ENCODE assay signal across 1 cellular context in the genomic region with DNA sequence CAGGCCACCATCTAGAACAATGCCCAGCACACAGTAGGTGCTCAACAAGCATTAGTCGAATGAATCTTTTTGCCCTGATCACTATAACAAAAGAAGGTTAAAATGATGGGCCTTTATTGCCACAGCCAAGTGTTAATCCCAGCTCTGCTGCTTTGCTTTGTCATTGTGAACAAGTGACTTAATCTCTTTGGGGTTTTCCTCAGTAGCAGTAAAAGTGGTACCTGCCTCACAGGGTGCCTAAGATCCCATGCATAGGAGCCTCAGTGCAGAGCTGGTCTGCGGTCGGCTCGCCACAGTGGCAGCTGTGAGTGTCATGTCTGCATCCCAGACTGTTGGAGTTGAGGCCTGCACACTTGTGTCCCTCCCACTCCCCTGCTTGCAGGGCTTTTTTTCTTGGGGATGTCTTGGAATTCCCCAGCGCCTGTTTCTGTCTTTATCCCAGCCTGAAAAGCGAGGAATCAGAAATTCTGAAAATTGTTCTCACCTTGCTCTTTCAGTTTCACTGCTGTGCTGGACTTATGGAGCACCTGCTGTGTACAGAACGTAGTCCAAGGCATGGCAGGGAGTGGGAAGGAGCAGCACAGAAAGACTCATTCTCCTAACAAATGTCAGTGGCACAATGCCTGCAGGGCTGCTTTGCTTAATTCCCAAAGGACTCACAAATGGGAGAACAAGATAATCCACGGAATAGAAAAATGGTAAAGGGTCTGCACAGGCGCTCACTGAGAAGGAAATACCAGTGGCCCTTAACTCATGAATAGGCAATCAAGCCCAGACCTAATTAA.
TF ChIP-seq lines count a peak whose summit lies in the region.

No MANE protein-coding gene starts in this region.

TF ChIP-seq in IMR-90, 13 proteins besides CTCF, POLR2A, EP300 and RAD21 (continued from another document):
- TF ChIP-seq NFE2L2 (IDR thresholded peaks at IDR 0.05; ENCODE audit: low read depth, low read length) (no peak), FOS (IDR thresholded peaks at IDR 0.05; ENCODE audit: low read depth, low read length) (no peak), RFX5 (IDR thresholded peaks at IDR 0.05; ENCODE audit: low read depth, low read length) (no peak), MXI1 (IDR thresholded peaks at IDR 0.05; ENCODE audit: borderline replicate concordance, low read depth, low read length) (no peak), SMC3 (IDR thresholded peaks at IDR 0.05; ENCODE audit: low read depth, low read length) (no peak), RCOR1 (IDR thresholded peaks at IDR 0.05; ENCODE audit: insufficient replicate concordance, low read length) (no peak), MAFK (IDR thresholded peaks at IDR 0.05; ENCODE audit: low read depth, low read length) (no peak), CHD1 (IDR thresholded peaks at IDR 0.05; ENCODE audit: low read depth, low read length) (no peak)
- TF ChIP-seq, protein P1, sequence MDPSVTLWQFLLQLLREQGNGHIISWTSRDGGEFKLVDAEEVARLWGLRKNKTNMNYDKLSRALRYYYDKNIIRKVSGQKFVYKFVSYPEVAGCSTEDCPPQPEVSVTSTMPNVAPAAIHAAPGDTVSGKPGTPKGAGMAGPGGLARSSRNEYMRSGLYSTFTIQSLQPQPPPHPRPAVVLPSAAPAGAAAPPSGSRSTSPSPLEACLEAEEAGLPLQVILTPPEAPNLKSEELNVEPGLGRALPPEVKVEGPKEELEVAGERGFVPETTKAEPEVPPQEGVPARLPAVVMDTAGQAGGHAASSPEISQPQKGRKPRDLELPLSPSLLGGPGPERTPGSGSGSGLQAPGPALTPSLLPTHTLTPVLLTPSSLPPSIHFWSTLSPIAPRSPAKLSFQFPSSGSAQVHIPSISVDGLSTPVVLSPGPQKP (IDR thresholded peaks at IDR 0.05; ENCODE audit: borderline replicate concordance, low read depth, low read length): no peak
- TF ChIP-seq, protein P2, sequence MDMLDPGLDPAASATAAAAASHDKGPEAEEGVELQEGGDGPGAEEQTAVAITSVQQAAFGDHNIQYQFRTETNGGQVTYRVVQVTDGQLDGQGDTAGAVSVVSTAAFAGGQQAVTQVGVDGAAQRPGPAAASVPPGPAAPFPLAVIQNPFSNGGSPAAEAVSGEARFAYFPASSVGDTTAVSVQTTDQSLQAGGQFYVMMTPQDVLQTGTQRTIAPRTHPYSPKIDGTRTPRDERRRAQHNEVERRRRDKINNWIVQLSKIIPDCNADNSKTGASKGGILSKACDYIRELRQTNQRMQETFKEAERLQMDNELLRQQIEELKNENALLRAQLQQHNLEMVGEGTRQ (IDR thresholded peaks at IDR 0.05; ENCODE audit: low read depth, low read length): no peak
